Comparison of ENCODE assay signal across 12 cellular contexts in genomic region chr20:44494681-44495080, GRCh38. TPM values are rescaled to one million over a fixed set of nuclear protein-coding genes. Genes with fewer than 3 reads are reported as not detected.
DNase-seq lines count a peak whose midpoint lies in the region; FAIRE-seq and TF ChIP-seq lines count a peak whose summit lies in the region.
"Had no signal": no experiment of that assay in that cellular context is flagged by ENCODE, and none has a peak within 500 bp of the region (broad histone marks: within the 10 kb centered on the region; RNA-seq: fewer than 3 reads in every experiment).

No MANE protein-coding gene starts in this region.

- H3K4me1 Mint-ChIP-seq in activated naive CD4-positive, alpha-beta T cell treated with anti-CD3 and anti-CD28 coated beads, Interleukin-2, amount 50 U/mL, for 24 hours, result peaks cover 47% of the 10 kb centered on the region
- no peaks in the 10 kb centered on the region for H3K4me1 Mint-ChIP-seq in mesothelial cell of epicardium

- H3K4me3 Mint-ChIP-seq in activated naive CD4-positive, alpha-beta T cell treated with anti-CD3 and anti-CD28 coated beads, Interleukin-2, amount 50 U/mL, for 24 hours, result no peak overlapping the region
- no peak overlapping the region for H3K4me3 Mint-ChIP-seq in mesothelial cell of epicardium
- H3K4me3 Mint-ChIP-seq: dendritic cell treated with granulocyte-macrophage colony-stimulating factor and Interleukin-4, amounts not matched to agents 40 ng/mL and 50 ng/mL, for 4 days had no signal

- H3K27ac Mint-ChIP-seq in activated naive CD4-positive, alpha-beta T cell treated with anti-CD3 and anti-CD28 coated beads, Interleukin-2, amount 50 U/mL, for 24 hours, result peak overlapping the region; percentile 93
- H3K27ac Mint-ChIP-seq in mesothelial cell of epicardium, result peak overlapping the region; percentile 15
- H3K27ac Mint-ChIP-seq: dendritic cell treated with granulocyte-macrophage colony-stimulating factor and Interleukin-4, amounts not matched to agents 40 ng/mL and 50 ng/mL, for 4 days had no signal

- FAIRE-seq in bronchial epithelial cell (lab: Jason Lieb, UNC), result no peak

- TF ChIP-seq POLR2A in vagina (IDR thresholded peaks at IDR 0.05), result no peak

- H3K27me3 Mint-ChIP-seq in activated naive CD4-positive, alpha-beta T cell treated with anti-CD3 and anti-CD28 coated beads, Interleukin-2, amount 50 U/mL, for 24 hours, result no peaks in the 10 kb centered on the region
- H3K27me3 Mint-ChIP-seq in mesothelial cell of epicardium (ENCODE audit: low read depth), result no peaks in the 10 kb centered on the region
- H3K27me3 Mint-ChIP-seq: dendritic cell treated with granulocyte-macrophage colony-stimulating factor and Interleukin-4, amounts not matched to agents 40 ng/mL and 50 ng/mL, for 4 days had no signal

- no peaks in the 10 kb centered on the region for H3K9me3 Mint-ChIP-seq in activated naive CD4-positive, alpha-beta T cell treated with anti-CD3 and anti-CD28 coated beads, Interleukin-2, amount 50 U/mL, for 24 hours
- H3K9me3 Mint-ChIP-seq in mesothelial cell of epicardium, result no peaks in the 10 kb centered on the region
- H3K9me3 Mint-ChIP-seq: dendritic cell treated with granulocyte-macrophage colony-stimulating factor and Interleukin-4, amounts not matched to agents 40 ng/mL and 50 ng/mL, for 4 days had no signal

- peak overlapping the region; percentile 88 for H3K27ac ChIP-seq in vagina

- no peak for DNase-seq in activated naive CD4-positive, alpha-beta T cell treated with anti-CD3 and anti-CD28 coated beads, Interleukin-2, amount 50 U/mL, for 16 hours
- peak; percentile 11 for DNase-seq in bronchial epithelial cell (ENCODE audit: low read depth)
- DNase-seq in mesothelial cell of epicardium (ENCODE audit: low spot score in 2 of 2, unreplicated experiment in 2 of 2), result no peak
- DNase-seq in vagina (ENCODE audit: extremely low spot score in 2 of 2), result no peak
- DNase-seq in anterior cingulate cortex (lab: John Stamatoyannopoulos, UW), result no peak
- DNase-seq in superior temporal gyrus (ENCODE audit: extremely low spot score), result no peak
- no peak for DNase-seq in midbrain (lab: John Stamatoyannopoulos, UW)
- DNase-seq: activated T-cell treated with anti-CD3 and anti-CD28 coated beads for 4 hours, DND-41, NCI-H1694 had no signal

- H3K36me3 Mint-ChIP-seq in activated naive CD4-positive, alpha-beta T cell treated with anti-CD3 and anti-CD28 coated beads, Interleukin-2, amount 50 U/mL, for 24 hours, result peaks cover 21% of the 10 kb centered on the region
- H3K36me3 Mint-ChIP-seq in mesothelial cell of epicardium, result peaks cover 29% of the 10 kb centered on the region

- no peak for TF ChIP-seq CTCF in bronchial epithelial cell (IDR thresholded peaks at IDR 0.05; ENCODE audit: insufficient read depth, low read length, severe bottlenecking)
- TF ChIP-seq CTCF in mesothelial cell of epicardium (IDR thresholded peaks at IDR 0.05; ENCODE audit: unreplicated experiment), result no peak
- no peak for TF ChIP-seq CTCF in vagina (IDR thresholded peaks at IDR 0.05)

- H3K4me1 ChIP-seq in vagina, result peaks cover 64% of the 10 kb centered on the region

- no peaks in the 10 kb centered on the region for H3K27me3 ChIP-seq in bronchial epithelial cell (ENCODE audit: control insufficient read depth, insufficient read depth, low read length)
- no peaks in the 10 kb centered on the region for H3K27me3 ChIP-seq in vagina

- H3K36me3 ChIP-seq in bronchial epithelial cell (ENCODE audit: control insufficient read depth, insufficient read depth, low read length) (peaks cover 4% of the 10 kb centered on the region), vagina (peaks cover 0 to 43% of the 10 kb centered on the region in 2 donors)

- intact Hi-C loops in vagina (cut with DNase I), result no loop called here

- no peak overlapping the region for H3K4me3 ChIP-seq in bronchial epithelial cell (ENCODE audit: low read depth, low read length)
- no peak overlapping the region for H3K4me3 ChIP-seq in vagina

- no peaks in the 10 kb centered on the region for H3K9me3 ChIP-seq in vagina

RNA-seq across cellular contexts. Expression of gene TTPAL, which starts 19.0 kb away (rescaled TPM):
- 9.0 and 12.5 TPM in 2 replicates for total RNA-seq in bronchial epithelial cell
- 20.5 to 22.5 TPM (median 22.4 TPM) in 3 replicates for total RNA-seq in mesothelial cell of epicardium
- total RNA-seq in vagina, result 16.0 TPM

RNA-seq across cellular contexts. Expression of gene SERINC3, which starts 27.2 kb away (rescaled TPM):
- total RNA-seq in bronchial epithelial cell, result 82.4 and 107 TPM in 2 replicates
- 42.0 to 45.0 TPM (median 42.9 TPM) in 3 replicates for total RNA-seq in mesothelial cell of epicardium
- 77.3 TPM for total RNA-seq in vagina
